ENCODE assay signal across 8 cellular contexts in the genomic region with DNA sequence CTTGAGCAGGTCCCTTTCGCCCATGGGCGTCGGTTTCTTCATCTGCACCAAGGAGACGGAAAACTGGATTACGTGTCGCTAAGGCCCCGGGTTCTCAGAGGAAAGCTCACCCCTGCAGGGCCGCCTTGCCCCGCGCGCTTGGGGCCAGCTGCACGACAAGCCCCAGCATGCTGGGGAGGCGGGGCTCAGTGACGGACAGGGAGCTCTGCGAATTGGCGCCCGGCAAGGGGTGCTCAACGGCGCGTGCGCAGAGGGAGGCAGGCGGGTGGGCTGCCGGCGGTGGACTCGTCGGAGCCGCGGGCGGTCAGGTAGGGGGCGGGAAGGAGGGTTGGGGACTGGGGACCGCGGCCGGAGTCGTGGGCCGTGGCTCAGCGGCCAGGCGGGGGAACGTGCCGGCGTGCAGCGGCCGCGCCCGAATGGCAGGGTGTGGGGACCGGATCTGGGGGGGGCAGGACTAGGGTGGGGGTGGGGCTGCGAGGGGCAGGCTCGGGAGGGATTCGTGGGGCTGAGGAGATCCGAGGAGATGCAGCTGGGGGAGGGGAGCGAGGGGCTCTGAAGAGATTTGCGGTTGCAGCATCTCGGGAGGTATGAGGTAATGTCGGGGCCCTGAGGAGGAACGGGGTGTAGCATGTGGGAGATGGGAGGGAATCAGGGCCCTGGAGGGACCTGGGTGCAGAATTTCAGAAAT. TPM values are rescaled to one million over a fixed set of nuclear protein-coding genes. Genes with fewer than 3 reads are reported as not detected.
DNase-seq lines count a peak whose midpoint lies in the region; ATAC-seq lines count a peak whose summit lies in the region.

A gene with protein sequence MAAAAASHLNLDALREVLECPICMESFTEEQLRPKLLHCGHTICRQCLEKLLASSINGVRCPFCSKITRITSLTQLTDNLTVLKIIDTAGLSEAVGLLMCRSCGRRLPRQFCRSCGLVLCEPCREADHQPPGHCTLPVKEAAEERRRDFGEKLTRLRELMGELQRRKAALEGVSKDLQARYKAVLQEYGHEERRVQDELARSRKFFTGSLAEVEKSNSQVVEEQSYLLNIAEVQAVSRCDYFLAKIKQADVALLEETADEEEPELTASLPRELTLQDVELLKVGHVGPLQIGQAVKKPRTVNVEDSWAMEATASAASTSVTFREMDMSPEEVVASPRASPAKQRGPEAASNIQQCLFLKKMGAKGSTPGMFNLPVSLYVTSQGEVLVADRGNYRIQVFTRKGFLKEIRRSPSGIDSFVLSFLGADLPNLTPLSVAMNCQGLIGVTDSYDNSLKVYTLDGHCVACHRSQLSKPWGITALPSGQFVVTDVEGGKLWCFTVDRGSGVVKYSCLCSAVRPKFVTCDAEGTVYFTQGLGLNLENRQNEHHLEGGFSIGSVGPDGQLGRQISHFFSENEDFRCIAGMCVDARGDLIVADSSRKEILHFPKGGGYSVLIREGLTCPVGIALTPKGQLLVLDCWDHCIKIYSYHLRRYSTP (plus strand): TSS at position 232 of the 688 bp plus-strand sequence. CDS start 10,438 bp downstream, outside the sequence.

- DNase-seq in COR-L47 (lab: John Stamatoyannopoulos, UW), result peak; percentile 90
- peak; percentile 82 for DNase-seq in HT-29 (ENCODE audit: low spot score)
- peak; percentile 89 for DNase-seq in NT2/D1 (ENCODE audit: low read depth, low spot score)
- peak; percentile 97 for DNase-seq in activated CD8-positive, alpha-beta memory T cell treated with anti-CD3 and anti-CD28 coated beads, Interleukin-2, amount 50 U/mL, for 48 hours
- DNase-seq in epidermal melanocyte (ENCODE audit: insufficient read length, low spot score), result peak; percentile 90
- peak; percentile 89 for DNase-seq in midbrain (lab: John Stamatoyannopoulos, UW)
- peak; percentile 83 to 89 for DNase-seq in stimulated activated CD8-positive, alpha-beta memory T cell treated with anti-CD3 and anti-CD28 coated beads, Interleukin-2, amount 100 ng/mL, for 1 hour (ENCODE audit: low read depth in 2 of 2)

- H3K4me1 ChIP-seq in NT2/D1 (ENCODE audit: insufficient read depth, insufficient read length), result peaks cover 3% of the 10 kb centered on the region

- peak within 1 kb of the TSS; percentile 76 for H3K4me3 ChIP-seq in NT2/D1 (ENCODE audit: insufficient read length, low read depth)

- peaks cover 10% of the 10 kb centered on the region for H3K36me3 ChIP-seq in NT2/D1 (ENCODE audit: insufficient read depth, insufficient read length, low read length)

- H3K9ac ChIP-seq in NT2/D1 (ENCODE audit: insufficient read length, low read depth), result peak within 1 kb of the TSS; percentile 82

- peaks cover 11% of the 10 kb centered on the region for H3K9me3 ChIP-seq in NT2/D1 (ENCODE audit: insufficient read depth, low read length)

- H3K27me3 ChIP-seq in NT2/D1 (ENCODE audit: insufficient read depth, insufficient read length), result no peaks in the 10 kb centered on the region

- ATAC-seq in GM21360 (IDR thresholded peaks at IDR 0.05; ENCODE audit: unreplicated experiment), result peak; percentile 98

RNA-seq across cellular contexts. Expression of the gene that starts here (rescaled TPM):
- 17.6 and 17.8 TPM in 2 replicates for total RNA-seq in HT-29 (2014; rRNA removed; shearing (Covaris generic))

Comparison
In these comparisons a context has a peak if more than half of its experiments do, and no peak if none do; other contexts are left out.
1. Peak in every context shown above with its lines: DNase-seq, ATAC-seq and H3K4me3 ChIP-seq.